ENCODE assay signal across 14 cellular contexts in genomic region chr5:54455413-54456157, GRCh38. TPM values are rescaled to one million over a fixed set of nuclear protein-coding genes. Genes with fewer than 3 reads are reported as not detected.
DNase-seq lines count a peak whose midpoint lies in the region; ATAC-seq lines count a peak whose summit lies in the region.
"Had no signal": no experiment of that assay in that cellular context is flagged by ENCODE, and none has a peak within 500 bp of the region (broad histone marks: within the 10 kb centered on the region; RNA-seq: fewer than 3 reads in every experiment).

TSS of gene HSPB3 (plus strand) at chr5:54455699. CDS start at chr5:54455790, 91 bp downstream.

- ATAC-seq in left cardiac atrium: peak; percentile 81 to 85
- ATAC-seq in HG03565 (IDR thresholded peaks at IDR 0.05; ENCODE audit: unreplicated experiment): no peak
- ATAC-seq in GM18907 (IDR thresholded peaks at IDR 0.05; ENCODE audit: unreplicated experiment): no peak
- no peak for ATAC-seq in HG03095 (IDR thresholded peaks at IDR 0.05; ENCODE audit: unreplicated experiment)
- ATAC-seq: Panc1 had no signal

- intact Hi-C loops in left cardiac atrium (cut with DNase I): no loop called here

- H3K36me3 ChIP-seq in skeletal muscle tissue (ENCODE audit: control insufficient read depth in 3 of 3, insufficient read depth in 3 of 3, low read length in 3 of 3): no peaks in the 10 kb centered on the region
- H3K36me3 ChIP-seq: brain microvascular endothelial cell had no signal

- H3K4me1 ChIP-seq in skeletal muscle tissue (ENCODE audit: control insufficient read depth in 3 of 3, insufficient read depth in 3 of 3, low read length in 3 of 3): peaks cover 11 to 29% (median 15%) of the 10 kb centered on the region in 3 donors

- H3K4me3 ChIP-seq in skeletal muscle tissue (ENCODE audit: low read length in 3 of 3): peak within 1 kb of the TSS; percentile 72 to 89 (median 77)

- no peaks in the 10 kb centered on the region for H3K27me3 ChIP-seq in skeletal muscle tissue (ENCODE audit: control insufficient read depth in 3 of 3, insufficient read depth in 3 of 3, low read length in 3 of 3)
- H3K27me3 ChIP-seq: brain microvascular endothelial cell had no signal

- H3K9me3 ChIP-seq in skeletal muscle tissue (ENCODE audit: control insufficient read depth in 3 of 3, low read length in 3 of 3): no peaks in the 10 kb centered on the region

- peak; percentile 46 for DNase-seq in DMS 273 (lab: John Stamatoyannopoulos, UW; ENCODE audit: unreplicated experiment)
- no peak for DNase-seq in DMS 273 treated with DMSO at 0.1 percent for 48 hours (lab: John Stamatoyannopoulos, UW)
- peak; percentile 81 for DNase-seq in amniotic epithelial cell (ENCODE audit: low read depth)
- DNase-seq in left cardiac atrium: peak; percentile 47
- DNase-seq: activated CD8-positive, alpha-beta memory T cell treated with anti-CD3 and anti-CD28 coated beads for 24 hours; brain microvascular endothelial cell; H7 had no signal

- peak within 1 kb of the TSS; percentile 95 for H3K27ac ChIP-seq in skeletal muscle tissue (ENCODE audit: low read depth, low read length)
- H3K27ac ChIP-seq: 22Rv1, brain microvascular endothelial cell had no signal

- H3K9ac ChIP-seq in skeletal muscle tissue (ENCODE audit: low read depth in 1 of 3, low read length in 3 of 3): peak within 1 kb of the TSS; percentile 79 to 93 (median 88)

RNA-seq across cellular contexts. Expression of gene HSPB3, which starts in this region (rescaled TPM):
- 100 to 1,000 TPM; 218 to 309 TPM for total RNA-seq in left cardiac atrium
- total RNA-seq in skeletal muscle tissue: 151 TPM
- total RNA-seq: H7, subcutaneous adipose tissue had no signal

Comparison
In these comparisons a context has a peak if more than half of its experiments do, and no peak if none do; other contexts are left out.
1. ATAC-seq: peak in left cardiac atrium (2 of 2); none in HG03565 (single experiment), GM18907 (single experiment) and HG03095 (single experiment).